8 cellular contexts compared by ENCODE assay signal in the genomic region with DNA sequence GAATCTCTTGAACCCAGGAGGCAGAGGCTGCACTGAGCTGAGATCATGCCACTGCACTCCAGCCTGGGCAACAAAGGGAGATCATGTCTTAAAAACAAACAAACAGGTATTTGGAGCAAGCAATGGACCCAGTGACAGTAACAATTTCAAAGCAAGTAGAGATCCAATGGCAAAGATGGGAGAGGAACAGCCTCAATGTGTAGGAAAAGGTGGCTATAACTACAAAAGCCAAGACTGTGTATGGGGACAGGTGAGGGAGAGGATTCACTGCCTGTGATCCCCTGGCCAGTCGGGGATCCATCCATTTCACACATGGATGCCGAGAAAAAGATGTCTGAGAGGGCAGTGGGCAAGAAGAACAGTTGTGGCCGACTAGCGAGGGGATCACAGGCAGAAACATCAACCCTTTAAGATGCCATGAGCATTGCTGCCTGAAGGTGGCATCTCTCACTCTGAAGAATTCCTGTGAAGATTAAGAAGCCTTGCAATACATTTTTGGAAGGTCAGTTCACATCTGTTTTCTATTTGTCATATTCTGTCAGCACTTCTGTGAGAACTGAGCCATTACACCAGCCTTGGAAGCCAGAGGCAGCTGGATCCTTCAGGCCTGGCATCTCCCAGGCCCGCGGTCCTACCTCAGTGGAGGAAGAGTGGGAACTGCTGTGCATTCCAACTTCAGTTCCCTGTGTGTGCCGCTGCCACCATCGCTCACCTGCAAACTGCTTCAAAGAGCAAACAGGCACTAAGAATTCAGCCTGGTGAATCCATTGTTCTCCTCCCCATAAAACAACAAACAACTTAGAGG. TPM values are rescaled to one million over a fixed set of nuclear protein-coding genes. Genes with fewer than 3 reads are reported as not detected.
A peak's percentile ranks its signal among the peaks of the same experiment; 100 is the strongest.
DNase-seq lines count a peak whose midpoint lies in the region; ATAC-seq and TF ChIP-seq lines count a peak whose summit lies in the region.

No MANE protein-coding gene starts in this region.

- H3K36me3 ChIP-seq in ovary = no peaks in the 10 kb centered on the region
- H3K36me3 ChIP-seq in CD8-positive, alpha-beta memory T cell (ENCODE audit: insufficient read depth, low read length) = no peaks in the 10 kb centered on the region

- H3K9me3 ChIP-seq in ovary = no peaks in the 10 kb centered on the region
- H3K9me3 ChIP-seq in CD8-positive, alpha-beta memory T cell (ENCODE audit: low read length) = no peaks in the 10 kb centered on the region

- TF ChIP-seq RAD21 in Ishikawa (IDR thresholded peaks at IDR 0.05; ENCODE audit: low read depth) = peak; percentile 85

- 21 to 24% (median 23%) methylated on average over 8 of the region's 8 CpGs for WGBS in ovary, 3 donors

- peak overlapping the region in 1 of 2 donors; percentile 31 for H3K27ac ChIP-seq in ovary
- H3K27ac ChIP-seq in CD8-positive, alpha-beta memory T cell (ENCODE audit: low read depth, low read length) = no peak overlapping the region

- H3K27me3 Mint-ChIP-seq in CD8-positive, alpha-beta memory T cell = peaks cover 0 to 2% of the 10 kb centered on the region in 2 donors

- no peaks in the 10 kb centered on the region for H3K4me1 ChIP-seq in ovary (ENCODE audit: insufficient read depth)
- H3K4me1 ChIP-seq in CD8-positive, alpha-beta memory T cell (ENCODE audit: insufficient read depth, low read length) = no peaks in the 10 kb centered on the region

- H3K36me3 Mint-ChIP-seq in CD8-positive, alpha-beta memory T cell = peaks cover 0 to 10% (median 6%) of the 10 kb centered on the region in 3 donors

- TF ChIP-seq POLR2A in ovary (IDR thresholded peaks at IDR 0.05) = no peak

- CTCF ChIA-PET in CD8-positive, alpha-beta memory T cell (lab: Charles Lee) = no interaction called here

- H3K9me3 Mint-ChIP-seq in CD8-positive, alpha-beta memory T cell = no peaks in the 10 kb centered on the region

- H3K4me1 Mint-ChIP-seq in CD8-positive, alpha-beta memory T cell = no peaks in the 10 kb centered on the region

- peak overlapping the region in 1 of 8 donors; percentile 7 for H3K27ac Mint-ChIP-seq in CD8-positive, alpha-beta memory T cell

- no peaks in the 10 kb centered on the region for H3K27me3 ChIP-seq in ovary
- H3K27me3 ChIP-seq in CD8-positive, alpha-beta memory T cell (ENCODE audit: insufficient read depth, low read length, poor library complexity, severe bottlenecking) = no peaks in the 10 kb centered on the region

- TF ChIP-seq CTCF in WI38 (IDR thresholded peaks at IDR 0.05; ENCODE audit: low read depth, low read length) (peak; percentile 81), ovary (IDR thresholded peaks at IDR 0.05) (peak; percentile 39 to 74 (median 74))

- H3K4me3 ChIP-seq in WI38 (ENCODE audit: low read depth, low read length) = no peak overlapping the region
- no peak overlapping the region for H3K4me3 ChIP-seq in ovary
- H3K4me3 ChIP-seq in CD8-positive, alpha-beta memory T cell (ENCODE audit: low read length) = no peak overlapping the region

- ATAC-seq in GM21619 (IDR thresholded peaks at IDR 0.05; ENCODE audit: unreplicated experiment) = no peak

- no peak overlapping the region for H3K4me3 Mint-ChIP-seq in CD8-positive, alpha-beta memory T cell

- TF ChIP-seq EP300 in Ishikawa (IDR thresholded peaks at IDR 0.05; ENCODE audit: borderline replicate concordance) (no peak), ovary (IDR thresholded peaks at IDR 0.05) (no peak)

- intact Hi-C loops in ovary (cut with DNase I) = loop anchor here in 2 of 4 donors (2.0 to 5.0 kb wide), 2 partner anchors 155 to 157 kb away; no protein-coding TSS in a partner anchor

- peak; percentile 4 to 54 for DNase-seq in NCI-H526 (lab: John Stamatoyannopoulos, UW)
- DNase-seq in NCI-H526 treated with DMSO at 0.1 percent for 48 hours (lab: John Stamatoyannopoulos, UW) = no peak
- DNase-seq in glomerular endothelial cell (ENCODE audit: extremely low read depth, low read depth, low spot score) = peak; percentile 18
- DNase-seq in ovary = peak; percentile 44 to 69 (median 51)
- no peak for DNase-seq in CD8-positive, alpha-beta memory T cell

- POLR2A ChIA-PET in CD8-positive, alpha-beta memory T cell (lab: Charles Lee) = no interaction called here

TF ChIP-seq in Ishikawa, 13 proteins besides CTCF, POLR2A, EP300 and RAD21:
- TF ChIP-seq TCF12 (IDR thresholded peaks at IDR 0.05; ENCODE audit: low read depth) = no peak
- peak; percentile 95 for TF ChIP-seq TEAD4 (IDR thresholded peaks at IDR 0.05)

RNA-seq across cellular contexts. Expression of a gene that starts 54.5 kb away (rescaled TPM):
- total RNA-seq in glomerular endothelial cell (22.2 and 31.2 TPM in 2 replicates), ovary (10 to 100 TPM; 39.9 to 64.2 (median 45.7) TPM)
- 10 to 100 TPM; 15.5 to 22.8 TPM for polyA plus RNA-seq in ovary
- 10 to 100 TPM in 1 of 2 experiments, 1 to 10 TPM in 1; 9.8 to 13.1 TPM for total RNA-seq in CD8-positive, alpha-beta memory T cell
- 9.1 TPM for polyA plus RNA-seq in CD8-positive, alpha-beta memory T cell

RNA-seq across cellular contexts. Expression of a gene that starts 56.1 kb away (rescaled TPM):
- total RNA-seq in glomerular endothelial cell (17.9 and 26.6 TPM in 2 replicates), ovary (10 to 100 TPM in 5 of 7 donors, 1 to 10 TPM in 2; 5.7 to 26.0 (median 12.5) TPM)
- 10 to 100 TPM; 11.8 to 23.6 TPM for polyA plus RNA-seq in ovary
- total RNA-seq in CD8-positive, alpha-beta memory T cell = 10 to 100 TPM; 34.9 to 39.7 TPM
- 26.6 TPM for polyA plus RNA-seq in CD8-positive, alpha-beta memory T cell

Comparison
In these comparisons a context has a peak if more than half of its experiments do, and no peak if none do; other contexts are left out.
1. DNase-seq: peak in NCI-H526 (2 of 2), glomerular endothelial cell (single experiment) and ovary (5 of 5); none in NCI-H526 treated with DMSO at 0.1 percent for 48 hours (single experiment) and CD8-positive, alpha-beta memory T cell (0 of 5).